Comparison of ENCODE assay signal across 24 cellular contexts in genomic region chr22:19048531-19048930, GRCh38.
"Had no signal": no experiment of that assay in that cellular context is flagged by ENCODE, and none has a peak within 500 bp of the region (broad histone marks: within the 10 kb centered on the region; RNA-seq: fewer than 3 reads in every experiment).

No MANE protein-coding gene starts in this region.

- FAIRE-seq: TTC549 had no signal

- H3K9me3 ChIP-seq: breast epithelium, Peyer's patch had no signal

- H3K27me3 ChIP-seq: breast epithelium, Peyer's patch had no signal

- H3K4me3 Mint-ChIP-seq: activated B cell treated with CpG ODN at 0.5 μM for 24 hours; activated CD4-positive, alpha-beta T cell treated with anti-CD3 and anti-CD28 coated beads, Interleukin-2, amount 10 ng/mL, durations not matched to agents 24 days and 14 days; activated CD8-positive, alpha-beta memory T cell treated with anti-CD3 and anti-CD28 coated beads, Interleukin-2, amount 10 ng/mL, durations not matched to agents 7 days and 5 days; activated T-helper 17 cell treated with anti-CD3 and anti-CD28 coated beads, Interleukin-2, amount 50 U/mL, for 72 hours; T-helper 1 cell treated with Interleukin-12 subunit alpha and Interleukin-12 subunit beta and Interleukin-4 antibody, amounts not matched to agents 30 μg/mL and 1 μg/mL, for 36 hours had no signal

- DNase-seq: activated B cell treated with CpG ODN at 0.5 μM for 24 hours; activated CD4-positive, alpha-beta T cell treated with anti-CD3 and anti-CD28 coated beads for 1 hour; activated CD4-positive, alpha-beta T cell treated with anti-CD3 and anti-CD28 coated beads, Interleukin-2, amount 10 ng/mL, durations not matched to agents 24 days and 14 days; activated CD4-positive, alpha-beta T cell treated with anti-CD3 and anti-CD28 coated beads, Interleukin-2, amount 50 U/mL, for 48 hours; activated CD8-positive, alpha-beta memory T cell treated with anti-CD3 and anti-CD28 coated beads, Interleukin-2, amount 10 ng/mL, durations not matched to agents 7 days and 5 days; activated T-cell treated with anti-CD3 and anti-CD28 coated beads, Interleukin-2, amount 50 U/mL, for 48 hours; central memory CD4-positive, alpha-beta T cell; Kasumi-1; KBM-7; NCI-H1105 treated with DMSO at 0.1 percent for 48 hours; NCI-H1436 treated with DMSO at 0.1 percent for 48 hours; NCI-H187; NCI-H2081; NCI-H510A treated with DMSO at 0.1 percent for 48 hours; NCI-H69; NK-92 treated with Interleukin-12 subunit alpha and Interleukin-12 subunit beta, amount 100 ng/mL, for 24 hours; OCI-M1; SHP77 treated with DMSO at 0.1 percent for 48 hours had no signal

- H3K27me3 Mint-ChIP-seq: activated B cell treated with CpG ODN at 0.5 μM for 24 hours; activated CD4-positive, alpha-beta T cell treated with anti-CD3 and anti-CD28 coated beads, Interleukin-2, amount 10 ng/mL, durations not matched to agents 24 days and 14 days; activated CD8-positive, alpha-beta memory T cell treated with anti-CD3 and anti-CD28 coated beads, Interleukin-2, amount 10 ng/mL, durations not matched to agents 7 days and 5 days; activated T-helper 17 cell treated with anti-CD3 and anti-CD28 coated beads, Interleukin-2, amount 50 U/mL, for 72 hours had no signal

- H3K9me3 Mint-ChIP-seq: activated B cell treated with CpG ODN at 0.5 μM for 24 hours; activated CD4-positive, alpha-beta T cell treated with anti-CD3 and anti-CD28 coated beads, Interleukin-2, amount 10 ng/mL, durations not matched to agents 24 days and 14 days; activated T-helper 17 cell treated with anti-CD3 and anti-CD28 coated beads, Interleukin-2, amount 50 U/mL, for 72 hours; T-helper 1 cell treated with Interleukin-12 subunit alpha and Interleukin-12 subunit beta and Interleukin-4 antibody, amounts not matched to agents 30 μg/mL and 1 μg/mL, for 36 hours had no signal

- H3K4me1 Mint-ChIP-seq: activated B cell treated with CpG ODN at 0.5 μM for 24 hours; activated CD8-positive, alpha-beta memory T cell treated with anti-CD3 and anti-CD28 coated beads, Interleukin-2, amount 10 ng/mL, durations not matched to agents 7 days and 5 days had no signal

- ATAC-seq: activated CD8-positive, alpha-beta memory T cell treated with anti-CD3 and anti-CD28 coated beads, Interleukin-2, amount 10 ng/mL, durations not matched to agents 7 days and 5 days; activated T-helper 17 cell treated with anti-CD3 and anti-CD28 coated beads, Interleukin-2, amount 50 U/mL, for 72 hours had no signal

- H3K27ac ChIP-seq: breast epithelium, Peyer's patch, RWPE1 had no signal

- H3K27ac Mint-ChIP-seq: activated B cell treated with CpG ODN at 0.5 μM for 24 hours; activated CD4-positive, alpha-beta T cell treated with anti-CD3 and anti-CD28 coated beads, Interleukin-2, amount 10 ng/mL, durations not matched to agents 24 days and 14 days; activated CD8-positive, alpha-beta memory T cell treated with anti-CD3 and anti-CD28 coated beads, Interleukin-2, amount 10 ng/mL, durations not matched to agents 7 days and 5 days; activated T-helper 17 cell treated with anti-CD3 and anti-CD28 coated beads, Interleukin-2, amount 50 U/mL, for 72 hours; T-helper 1 cell treated with Interleukin-12 subunit alpha and Interleukin-12 subunit beta and Interleukin-4 antibody, amounts not matched to agents 30 μg/mL and 1 μg/mL, for 36 hours had no signal

- H3K4me3 ChIP-seq: breast epithelium, Peyer's patch had no signal

- H3K4me1 ChIP-seq: breast epithelium, Peyer's patch had no signal
